17 cellular contexts compared by ENCODE assay signal in genomic region chr15:60773255-60773654, GRCh38.
DNase-seq lines count a peak whose midpoint lies in the region; ATAC-seq, FAIRE-seq and TF ChIP-seq lines count a peak whose summit lies in the region.
"Had no signal": no experiment of that assay in that cellular context is flagged by ENCODE, and none has a peak within 500 bp of the region (broad histone marks: within the 10 kb centered on the region; RNA-seq: fewer than 3 reads in every experiment).

No MANE protein-coding gene starts in this region.

- H4K20me1 ChIP-seq in HepG2 (ENCODE audit: insufficient read depth, low read length) (no peaks in the 10 kb centered on the region), osteoblast (ENCODE audit: insufficient read depth, low read length) (no peaks in the 10 kb centered on the region)

- H3K4me1 ChIP-seq in HepG2 (ENCODE audit: insufficient read depth, low read length), result peaks cover under 1% of the 10 kb centered on the region; the same call in 1 of the 2 replicates
- no peaks in the 10 kb centered on the region for H3K4me1 ChIP-seq in right lobe of liver
- no peaks in the 10 kb centered on the region for H3K4me1 ChIP-seq in osteoblast (ENCODE audit: insufficient read depth, low read length)
- H3K4me1 ChIP-seq: Caco-2 had no signal

- no peak for TF ChIP-seq RAD21 in HepG2 (CRISPR knock-in tag; IDR thresholded peaks at IDR 0.05)

- peak overlapping the region; percentile 39 for H3K27ac Mint-ChIP-seq in activated T-helper 17 cell treated with anti-CD3 and anti-CD28 coated beads, Interleukin-2, amount 50 U/mL, for 72 hours
- H3K27ac Mint-ChIP-seq: CD4-positive, alpha-beta T cell; GM23338; HFFc6 had no signal

- DNase-seq in HepG2 (ENCODE audit: low spot score) (no peak), right lobe of liver (no peak), osteoblast (ENCODE audit: insufficient read length, low spot score, missing footprints) (peak; percentile 15), GF-D8 (lab: John Stamatoyannopoulos, UW) (no peak)
- DNase-seq: AML-193; Caco-2; CD4-positive, alpha-beta T cell; DMS79; GDM1; H7; HFFc6 had no signal

- H3K4me3 ChIP-seq in HepG2 (replicated peaks in 1 of 3; ENCODE audit: insufficient read depth in 1 of 3, low read depth in 2 of 3, low read length in 3 of 3), result no peak overlapping the region
- H3K4me3 ChIP-seq in right lobe of liver, result no peak overlapping the region
- no peak overlapping the region for H3K4me3 ChIP-seq in osteoblast (ENCODE audit: insufficient read depth, low read length)
- H3K4me3 ChIP-seq: GM23338 had no signal

- H3K4me3 Mint-ChIP-seq in activated T-helper 17 cell treated with anti-CD3 and anti-CD28 coated beads, Interleukin-2, amount 50 U/mL, for 72 hours, result peak overlapping the region; percentile 82
- H3K4me3 Mint-ChIP-seq: CD4-positive, alpha-beta T cell; GM23338; HFFc6 had no signal

- H3K27me3 ChIP-seq in HepG2 (ENCODE audit: control insufficient read depth in 1 of 2, insufficient read depth in 2 of 2, low read length in 2 of 2) (peaks cover 0 to 51% of the 10 kb centered on the region in 2 experiments; a peak in 2 of 5 replicates), right lobe of liver (no peaks in the 10 kb centered on the region), osteoblast (ENCODE audit: insufficient read depth, low read length) (no peaks in the 10 kb centered on the region)

- no peak overlapping the region for H3K27ac ChIP-seq in HepG2 (ENCODE audit: extremely low read length, insufficient read depth, low read length)
- H3K27ac ChIP-seq in right lobe of liver, result no peak overlapping the region
- H3K27ac ChIP-seq in osteoblast (ENCODE audit: low read depth, low read length), result no peak overlapping the region
- H3K27ac ChIP-seq: C4-2B had no signal

- peaks cover 5% of the 10 kb centered on the region for H3K36me3 Mint-ChIP-seq in activated T-helper 17 cell treated with anti-CD3 and anti-CD28 coated beads, Interleukin-2, amount 50 U/mL, for 72 hours (ENCODE audit: low read depth)

- POLR2A ChIA-PET in HepG2 (lab: Yijun Ruan, JAX), result no interaction called here

- in situ Hi-C loops in HepG2 (cut with HindIII; ENCODE audit: extremely low pct_ligation_motif_present, low pct_unique_long_range_greater_than_20kb), result no loop called here

- WGBS in HepG2 (ENCODE audit: low lambda C conversion rate), result 35% methylated on average over 5 of the region's 5 CpGs
- 78% methylated on average over 5 of the region's 5 CpGs for whole genome bisulfite sequencing in right lobe of liver (ENCODE audit: insufficient coverage, low coverage, low lambda C conversion rate, missing lambda C conversion rate)

- no TSS peak for BruUV-seq in HepG2 (replicated peaks; lab: Mats Ljungman, UMichigan)

- TF ChIP-seq CTCF in HepG2 (CRISPR knock-in tag; IDR thresholded peaks at IDR 0.05), result no peak
- TF ChIP-seq CTCF in right lobe of liver (IDR thresholded peaks at IDR 0.05), result no peak
- TF ChIP-seq CTCF in osteoblast (IDR thresholded peaks at IDR 0.05; ENCODE audit: extremely low read depth, low read depth, low read length), result no peak

- FAIRE-seq in HepG2 (lab: Jason Lieb, UNC), result no peak
- FAIRE-seq: A204.1 had no signal

- no peak overlapping the region for H3K9ac ChIP-seq in HepG2 (ENCODE audit: insufficient read depth, low read depth, low read length)

- no peak for ATAC-seq in HepG2
- ATAC-seq in right lobe of liver, result no peak
- ATAC-seq in activated T-helper 17 cell treated with anti-CD3 and anti-CD28 coated beads, Interleukin-2, amount 50 U/mL, for 72 hours (replicated peaks), result no peak
- no peak for ATAC-seq in HG02852 (IDR thresholded peaks at IDR 0.05; ENCODE audit: unreplicated experiment)
- ATAC-seq: HCT116 had no signal

- no peak overlapping the region for H2AFZ ChIP-seq in HepG2 (ENCODE audit: low read length)
- H2AFZ ChIP-seq in osteoblast (ENCODE audit: low read length), result no peak overlapping the region
- H2AFZ ChIP-seq: GM23338 had no signal

- H3K79me2 ChIP-seq in HepG2 (ENCODE audit: insufficient read depth, low read length) (no peaks in the 10 kb centered on the region), osteoblast (ENCODE audit: insufficient read depth, low read length) (no peaks in the 10 kb centered on the region)

- H3K4me1 Mint-ChIP-seq in activated T-helper 17 cell treated with anti-CD3 and anti-CD28 coated beads, Interleukin-2, amount 50 U/mL, for 72 hours, result peaks cover 71% of the 10 kb centered on the region

- intact Hi-C loops in HepG2 (cut with micrococcal nuclease; ENCODE audit: unreplicated experiment), result no loop called here
- intact Hi-C loops in right lobe of liver (cut with DNase I), result no loop called here

- TF ChIP-seq POLR2A in HepG2 (IDR thresholded peaks at IDR 0.05; ENCODE audit: insufficient read depth in 1 of 2, low read depth in 2 of 2, low read length in 2 of 2), result no peak
- no peak for TF ChIP-seq POLR2A in right lobe of liver (IDR thresholded peaks at IDR 0.05)

- no peak overlapping the region for H3K4me2 ChIP-seq in HepG2 (ENCODE audit: low read depth, low read length)
- H3K4me2 ChIP-seq in osteoblast (ENCODE audit: insufficient read depth, low read length), result no peak overlapping the region
- H3K4me2 ChIP-seq: GM23338 had no signal

- no peaks in the 10 kb centered on the region for H3K27me3 Mint-ChIP-seq in activated T-helper 17 cell treated with anti-CD3 and anti-CD28 coated beads, Interleukin-2, amount 50 U/mL, for 72 hours
- H3K27me3 Mint-ChIP-seq: CD4-positive, alpha-beta T cell had no signal

- no peaks in the 10 kb centered on the region for H3K36me3 ChIP-seq in HepG2 (replicated peaks in 1 of 2; ENCODE audit: control insufficient read depth in 1 of 2, insufficient read depth in 2 of 2, low read length in 2 of 2)
- no peaks in the 10 kb centered on the region for H3K36me3 ChIP-seq in right lobe of liver
- no peaks in the 10 kb centered on the region for H3K36me3 ChIP-seq in osteoblast (ENCODE audit: insufficient read depth, low read length)

- TF ChIP-seq EP300 in HepG2 (IDR thresholded peaks at IDR 0.05; ENCODE audit: low read depth in 2 of 2, low read length in 2 of 2) (no peak), HepG2 (CRISPR knock-in tag; IDR thresholded peaks at IDR 0.05; ENCODE audit: borderline replicate concordance) (no peak)

- CTCF ChIA-PET in HepG2 (lab: Yijun Ruan, JAX; ENCODE audit: low intra/inter-chr PET ratio, low total read pairs), result no interaction called here

- H3K9me3 ChIP-seq in HepG2 (ENCODE audit: low read length), result no peaks in the 10 kb centered on the region
- no peaks in the 10 kb centered on the region for H3K9me3 ChIP-seq in right lobe of liver
- no peaks in the 10 kb centered on the region for H3K9me3 ChIP-seq in osteoblast (ENCODE audit: low read depth, low read length)
- H3K9me3 ChIP-seq: Caco-2 had no signal

- no peaks in the 10 kb centered on the region for H3K9me3 Mint-ChIP-seq in activated T-helper 17 cell treated with anti-CD3 and anti-CD28 coated beads, Interleukin-2, amount 50 U/mL, for 72 hours
- H3K9me3 Mint-ChIP-seq: CD4-positive, alpha-beta T cell; GM23338; HFFc6 had no signal

TF ChIP-seq in HepG2, 621 proteins besides CTCF, POLR2A, EP300 and RAD21:
- TF ChIP-seq CEBPB (IDR thresholded peaks at IDR 0.05; ENCODE audit: borderline replicate concordance, low read depth, low read length) (peak; percentile 82), ATF3 (CRISPR knock-in tag; IDR thresholded peaks at IDR 0.05) (no peak), PHB2 (IDR thresholded peaks at IDR 0.05; ENCODE audit: partially characterized antibody) (no peak)
